ENCODE assay signal across 10 cellular contexts in genomic region chr11:96113100-96113710, GRCh38.
DNase-seq lines count a peak whose midpoint lies in the region; ATAC-seq and TF ChIP-seq lines count a peak whose summit lies in the region.
"Had no signal": no experiment of that assay in that cellular context is flagged by ENCODE, and none has a peak within 500 bp of the region (broad histone marks: within the 10 kb centered on the region; RNA-seq: fewer than 3 reads in every experiment).

No MANE protein-coding gene starts in this region.

- H3K4me3 ChIP-seq in AG04450 (ENCODE audit: low read depth, low read length), result no peak overlapping the region
- peak overlapping the region in 1 of 59 donors; percentile 19 for H3K4me3 ChIP-seq in dorsolateral prefrontal cortex
- H3K4me3 ChIP-seq: lung had no signal

- H3K4me1 Mint-ChIP-seq in natural killer cell, result peaks cover 12 to 22% of the 10 kb centered on the region in 2 donors

- no peaks in the 10 kb centered on the region for H3K9me3 Mint-ChIP-seq in natural killer cell

- H3K27ac Mint-ChIP-seq in natural killer cell, result peak overlapping the region; percentile 1 to 32

- H3K36me3 Mint-ChIP-seq in natural killer cell, result no peaks in the 10 kb centered on the region

- CTCF ChIA-PET in AG04450 (lab: Charles Lee), result interaction anchor here (0.6 to 3.5 kb wide), 8 partner anchors 10 to 1046 kb away, joined by 3 to 16 read pairs (median 4); partner anchors contain the start of gene MAML2

- H3K27ac ChIP-seq in AG04450 (ENCODE audit: low read depth, low read length), result peak overlapping the region; percentile 58
- peak overlapping the region in 43 of 59 donors; percentile 0 to 76 (median 52) for H3K27ac ChIP-seq in dorsolateral prefrontal cortex

- no peaks in the 10 kb centered on the region for H3K9me3 ChIP-seq in AG04450 (ENCODE audit: control insufficient read depth, insufficient read depth, low read length)

- no peak for TF ChIP-seq CTCF in AG04450 (IDR thresholded peaks at IDR 0.05; ENCODE audit: low read depth, low read length)
- no peak for TF ChIP-seq CTCF in dorsolateral prefrontal cortex (IDR thresholded peaks at IDR 0.05 in 54 of 56, conservative IDR thresholded peaks at IDR 0.05 in 2 of 56; ENCODE audit: low read depth in 1 of 56, partially characterized antibody in 56 of 56)
- no peak for TF ChIP-seq CTCF in natural killer cell (IDR thresholded peaks at IDR 0.05)

- no peak overlapping the region for H3K4me3 Mint-ChIP-seq in natural killer cell

- POLR2A ChIA-PET in AG04450 (lab: Yijun Ruan, JAX), result interaction anchor here (0.6 to 0.7 kb wide), 5 partner anchors 37 to 229 kb away, joined by 3 to 6 read pairs (median 4); no protein-coding TSS in a partner anchor

- H3K27me3 ChIP-seq in AG04450 (ENCODE audit: control insufficient read depth, insufficient read depth, low read length), result no peaks in the 10 kb centered on the region
- H3K27me3 ChIP-seq in dorsolateral prefrontal cortex, result no peaks in the 10 kb centered on the region

- no peak for ATAC-seq in natural killer cell
- no peak for ATAC-seq in GM21717 (IDR thresholded peaks at IDR 0.05; ENCODE audit: unreplicated experiment)
- no peak for ATAC-seq in HG02938 (IDR thresholded peaks at IDR 0.05; ENCODE audit: unreplicated experiment)

- no peaks in the 10 kb centered on the region for H3K27me3 Mint-ChIP-seq in natural killer cell (ENCODE audit: low read depth in 2 of 2)

- DNase-seq in AG04450 (ENCODE audit: low read depth, low spot score), result no peak
- peak; percentile 61 for DNase-seq in M059J (ENCODE audit: low read depth)
- no peak for DNase-seq in dorsolateral prefrontal cortex
- no peak for DNase-seq in natural killer cell
- no peak for DNase-seq in NCI-H1092 treated with DMSO at 0.1 percent for 48 hours (lab: John Stamatoyannopoulos, UW)
- DNase-seq in retina, result no peak
- DNase-seq: NCI-H1417 had no signal

- intact Hi-C loops in dorsolateral prefrontal cortex (cut with DNase I) (no loop called here), natural killer cell (cut with micrococcal nuclease) (no loop called here)
